In genomic region chr11:33021937-33022336, GRCh38 we compare ENCODE assay signal across 1 cellular context.
TF ChIP-seq lines count a peak whose summit lies in the region.

No MANE protein-coding gene starts in this region.

TF ChIP-seq in GM23338, 12 proteins besides CTCF, POLR2A, EP300 and RAD21:
- TF ChIP-seq EZH2phosphoT487 (IDR thresholded peaks at IDR 0.05; ENCODE audit: unreplicated experiment) (no peak), ZNF331 (CRISPR knock-in tag; IDR thresholded peaks at IDR 0.05; ENCODE audit: low read depth) (no peak), ZNF114 (CRISPR knock-in tag; IDR thresholded peaks at IDR 0.05) (no peak)
